1 cellular context compared by ENCODE assay signal in genomic region chr10:11610151-11610854, GRCh38.
TF ChIP-seq lines count a peak whose summit lies in the region.

No MANE protein-coding gene starts in this region.

TF ChIP-seq in H1, 55 proteins besides CTCF, POLR2A, EP300 and RAD21 (continued from another document):
- TF ChIP-seq RNF2 (IDR thresholded peaks at IDR 0.05; ENCODE audit: borderline replicate concordance, low read depth, low read length, missing control alignments, poor library complexity, severe bottlenecking): no peak
- TF ChIP-seq FOSL1 (IDR thresholded peaks at IDR 0.05; ENCODE audit: insufficient read depth, low read depth, low read length): no peak
- no peak for TF ChIP-seq CTBP2 (IDR thresholded peaks at IDR 0.05; ENCODE audit: borderline replicate concordance, insufficient read depth, insufficient read length, low read length)
- TF ChIP-seq KDM1A (IDR thresholded peaks at IDR 0.05; ENCODE audit: borderline replicate concordance, low read length): no peak
- TF ChIP-seq YY1 (IDR thresholded peaks at IDR 0.05; ENCODE audit: low read depth, low read length): no peak
- no peak for TF ChIP-seq TAF7 (optimal IDR thresholded peaks at IDR 0.05; ENCODE audit: borderline replicate concordance, low read depth, low read length)
- TF ChIP-seq POLR2AphosphoS5 (IDR thresholded peaks at IDR 0.05; ENCODE audit: low read depth, low read length): no peak
- TF ChIP-seq SP4 (IDR thresholded peaks at IDR 0.05; ENCODE audit: low read length): no peak
- TF ChIP-seq TAF1 (IDR thresholded peaks at IDR 0.05; ENCODE audit: low read depth, low read length): no peak
- TF ChIP-seq HDAC2 (IDR thresholded peaks at IDR 0.05; ENCODE audit: borderline replicate concordance in 1 of 2, low read depth in 2 of 2, low read length in 2 of 2): no peak
- no peak for TF ChIP-seq CREB1 (IDR thresholded peaks at IDR 0.05)
- no peak for TF ChIP-seq RFX5 (IDR thresholded peaks at IDR 0.05; ENCODE audit: borderline replicate concordance, low read depth, low read length)
